8 cellular contexts compared by ENCODE assay signal in the genomic region with DNA sequence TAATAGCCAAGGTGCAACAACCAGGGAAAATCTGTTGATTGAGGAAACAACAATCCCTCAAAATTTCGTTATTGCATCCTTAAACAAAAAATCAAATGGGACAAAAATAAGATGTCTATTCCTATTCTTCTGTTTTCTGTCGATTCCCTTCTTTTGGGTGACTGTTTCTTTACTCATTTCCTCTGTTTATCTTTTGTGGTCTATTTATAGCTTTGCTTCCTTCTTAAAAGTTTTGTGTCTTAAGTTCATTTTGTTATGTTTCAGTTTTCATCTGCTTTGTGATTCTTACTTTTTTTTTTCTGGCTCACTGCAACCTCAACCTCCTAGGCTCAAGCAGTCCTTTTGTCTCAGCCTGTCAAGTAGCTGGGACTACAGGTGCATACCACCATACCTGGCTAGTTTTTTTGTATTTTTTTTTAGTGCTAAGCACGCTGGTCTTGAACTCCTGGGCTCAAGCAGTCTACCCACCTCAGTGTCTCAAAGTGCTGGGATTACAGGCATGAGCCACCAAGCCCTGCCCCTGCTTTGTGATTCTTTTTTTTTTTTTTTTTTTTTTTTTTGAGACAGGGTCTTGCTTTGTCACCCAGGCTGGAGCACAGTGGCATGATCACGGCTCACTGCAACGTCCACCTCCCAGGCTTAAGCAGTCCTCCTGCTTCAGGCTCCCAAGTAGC. TPM values are rescaled to one million over a fixed set of nuclear protein-coding genes. Genes with fewer than 3 reads are reported as not detected.
DNase-seq lines count a peak whose midpoint lies in the region; ATAC-seq and TF ChIP-seq lines count a peak whose summit lies in the region.
"Had no signal": no experiment of that assay in that cellular context is flagged by ENCODE, and none has a peak within 500 bp of the region (broad histone marks: within the 10 kb centered on the region; RNA-seq: fewer than 3 reads in every experiment).

No MANE protein-coding gene starts in this region.

- peaks cover 12% of the 10 kb centered on the region for H3K9me3 Mint-ChIP-seq in CD4-positive, alpha-beta T cell
- peaks cover 11% of the 10 kb centered on the region for H3K9me3 Mint-ChIP-seq in HFFc6

- no peak for TF ChIP-seq CTCF in CD4-positive, alpha-beta T cell (IDR thresholded peaks at IDR 0.05)
- TF ChIP-seq CTCF in HFFc6 (IDR thresholded peaks at IDR 0.05), result no peak

- no peak for ATAC-seq in CD4-positive, alpha-beta T cell (ENCODE audit: poor library complexity)
- ATAC-seq in GM21576 (IDR thresholded peaks at IDR 0.05; ENCODE audit: unreplicated experiment), result no peak

- H3K27me3 ChIP-seq in CD4-positive, alpha-beta T cell (ENCODE audit: control insufficient read depth, insufficient read depth, low read length), result no peaks in the 10 kb centered on the region
- H3K27me3 ChIP-seq: MG63 had no signal

- 73 to 95% methylated on average over 3 of the region's 5 CpGs for WGBS in mesodermal cell (ENCODE audit: insufficient coverage in 2 of 2), 2 experiments

- in situ Hi-C loops in KBM-7 (cut with MboI; ENCODE audit: low pct_unique_long_range_greater_than_20kb, low sequenced_read_pairs), result no loop called here

- peaks cover 22% of the 10 kb centered on the region for H3K9me3 ChIP-seq in CD4-positive, alpha-beta T cell (ENCODE audit: control insufficient read depth, low read length)
- H3K9me3 ChIP-seq in mesodermal cell (ENCODE audit: control insufficient read depth, low read length), result peaks cover 5% of the 10 kb centered on the region

- peaks cover 81% of the 10 kb centered on the region for H3K36me3 ChIP-seq in mesodermal cell (ENCODE audit: control insufficient read depth, insufficient read depth, low read length)

- peak overlapping the region; percentile 59 for H3K27ac Mint-ChIP-seq in CD4-positive, alpha-beta T cell
- peak overlapping the region; percentile 84 for H3K27ac Mint-ChIP-seq in HFFc6

- H3K4me1 ChIP-seq in mesodermal cell (ENCODE audit: control insufficient read depth, insufficient read depth, low read length, poor library complexity, severe bottlenecking), result peaks cover 21% of the 10 kb centered on the region

- intact Hi-C loops in CD4-positive, alpha-beta T cell (cut with DNase I, micrococcal nuclease), result no loop called here

- no peak overlapping the region for H3K27ac ChIP-seq in CD4-positive, alpha-beta T cell (ENCODE audit: low read depth, low read length)
- peak overlapping the region; percentile 59 for H3K27ac ChIP-seq in mesodermal cell (ENCODE audit: low read depth, low read length, severe bottlenecking)

- H3K27me3 Mint-ChIP-seq in CD4-positive, alpha-beta T cell, result no peaks in the 10 kb centered on the region
- H3K27me3 Mint-ChIP-seq in HFFc6 (ENCODE audit: insufficient read depth), result no peaks in the 10 kb centered on the region; the same call in 1 of the 2 replicates

- peaks cover 47% of the 10 kb centered on the region for H3K4me1 Mint-ChIP-seq in CD4-positive, alpha-beta T cell (ENCODE audit: low read depth)
- peaks cover 40% of the 10 kb centered on the region for H3K4me1 Mint-ChIP-seq in HFFc6 (ENCODE audit: low read depth)

- peak overlapping the region; percentile 23 for H3K4me3 Mint-ChIP-seq in CD4-positive, alpha-beta T cell
- H3K4me3 Mint-ChIP-seq in HFFc6, result peak overlapping the region; percentile 82

- peaks cover 90% of the 10 kb centered on the region for H3K36me3 Mint-ChIP-seq in CD4-positive, alpha-beta T cell (ENCODE audit: low read depth)
- H3K36me3 Mint-ChIP-seq in HFFc6 (ENCODE audit: low read depth), result peaks cover 52% of the 10 kb centered on the region

- no peak for DNase-seq in CD4-positive, alpha-beta T cell
- peak; percentile 39 for DNase-seq in HFFc6
- DNase-seq in amniotic stem cell (lab: John Stamatoyannopoulos, UW), result peak; percentile 4
- DNase-seq in KBM-7, result no peak
- no peak for DNase-seq in NCI-H2081 (lab: John Stamatoyannopoulos, UW)
- DNase-seq: MG63 had no signal

- CTCF ChIA-PET in CD4-positive, alpha-beta T cell (lab: Charles Lee), result no interaction called here

- POLR2A ChIA-PET in CD4-positive, alpha-beta T cell (lab: Charles Lee), result no interaction called here

- peak overlapping the region; percentile 14 for H3K4me3 ChIP-seq in mesodermal cell (ENCODE audit: extremely low read depth, insufficient read depth, low read length, poor library complexity, severe bottlenecking)
- H3K4me3 ChIP-seq: MG63 had no signal

RNA-seq across cellular contexts. Expression of gene ZNF146, which starts 10.4 kb away (rescaled TPM):
- 10 to 100 TPM; 13.6 to 13.7 TPM for total RNA-seq in CD4-positive, alpha-beta T cell
- total RNA-seq in HFFc6 (2021; fragmentation: NEBNext Ultra II Directional; extraction: Animal tissue kit (Norgen Biotek cat#: 25700)), result 10 to 100 TPM; 49.7 to 58.2 (median 56.6) TPM
- 82.6 TPM for polyA plus RNA-seq in mesodermal cell (2013, experiment 1 of 2)
- 85.0 TPM for polyA plus RNA-seq in mesodermal cell (2013, experiment 2 of 2)

RNA-seq across cellular contexts. Expression of gene ZNF565, which starts 10.9 kb away (rescaled TPM):
- 1 to 10 TPM; 7.6 to 8.5 TPM for total RNA-seq in CD4-positive, alpha-beta T cell
- total RNA-seq in HFFc6 (2021; fragmentation: NEBNext Ultra II Directional; extraction: Animal tissue kit (Norgen Biotek cat#: 25700)), result 1 to 10 TPM; 2.7 to 3.7 (median 3.1) TPM
- polyA plus RNA-seq in mesodermal cell (2013, experiment 1 of 2), result 3.2 TPM
- polyA plus RNA-seq in mesodermal cell (2013, experiment 2 of 2), result 3.0 TPM

Comparison
In these comparisons a context has a peak if more than half of its experiments do, and no peak if none do; other contexts are left out.
1. DNase-seq: peak in HFFc6 (single experiment) and amniotic stem cell (single experiment); none in CD4-positive, alpha-beta T cell (0 of 10), KBM-7 (single experiment) and NCI-H2081 (0 of 2).